8 cellular contexts compared by ENCODE assay signal in genomic region chr6:27479319-27480182, GRCh38. TPM values are rescaled to one million over a fixed set of nuclear protein-coding genes. Genes with fewer than 3 reads are reported as not detected.
A peak's percentile ranks its signal among the peaks of the same experiment; 100 is the strongest.
DNase-seq lines count a peak whose midpoint lies in the region; ATAC-seq and TF ChIP-seq lines count a peak whose summit lies in the region.

No MANE protein-coding gene starts in this region.

- no peaks in the 10 kb centered on the region for H4K20me1 ChIP-seq in PC-3 (ENCODE audit: low read length)

- no peaks in the 10 kb centered on the region for H3K79me2 ChIP-seq in PC-3 (ENCODE audit: low read length)

- H3K9ac ChIP-seq in PC-3 (ENCODE audit: low read length), result peak overlapping the region; percentile 76

- no peaks in the 10 kb centered on the region for H3K36me3 Mint-ChIP-seq in activated T-cell treated with anti-CD3 and anti-CD28 coated beads, Interleukin-2, amount 50 U/mL, for 24 hours (ENCODE audit: low read depth)
- H3K36me3 Mint-ChIP-seq in naive B cell, result no peaks in the 10 kb centered on the region
- no peaks in the 10 kb centered on the region for H3K36me3 Mint-ChIP-seq in stimulated activated naive B cell treated with anti-CD40 and anti-IgM and Interleukin-4, amounts not matched to agents 10 μg/mL and 1 μg/mL and 100 μg/mL, for 72 hours

- ATAC-seq in GM21529 (IDR thresholded peaks at IDR 0.05; ENCODE audit: unreplicated experiment) (peak; percentile 52), PC-3 (peak; percentile 71), naive B cell (ENCODE audit: low read depth in 2 of 2) (peak; percentile 76 to 79)
- ATAC-seq in stimulated activated naive B cell treated with anti-CD40 and anti-IgM and Interleukin-4, amounts not matched to agents 10 μg/mL and 1 μg/mL and 100 μg/mL, for 72 hours (replicated peaks), result peak; percentile 79 to 86

- H3K27ac ChIP-seq in PC-3 (ENCODE audit: low read length) (peak overlapping the region; percentile 81), esophagus squamous epithelium (peak overlapping the region; percentile 90 to 96 (median 95))

- H2AFZ ChIP-seq in PC-3 (ENCODE audit: low read length), result peak overlapping the region; percentile 91

- H3K9me3 ChIP-seq in PC-3 (ENCODE audit: low read length) (no peaks in the 10 kb centered on the region), esophagus squamous epithelium (no peaks in the 10 kb centered on the region)

- H3K27me3 ChIP-seq in PC-3 (ENCODE audit: low read length) (no peaks in the 10 kb centered on the region), esophagus squamous epithelium (no peaks in the 10 kb centered on the region)

- POLR2A ChIA-PET in PC-3 (lab: Charles Lee; ENCODE audit: unreplicated experiment), result interaction anchor here (0.5 kb wide), 1 partner anchor 326 kb away, joined by 3 read pairs; no protein-coding TSS in a partner anchor

- no peak overlapping the region for H3K4me3 Mint-ChIP-seq in activated T-cell treated with anti-CD3 and anti-CD28 coated beads, Interleukin-2, amount 50 U/mL, for 24 hours
- H3K4me3 Mint-ChIP-seq in naive B cell, result no peak overlapping the region
- no peak overlapping the region for H3K4me3 Mint-ChIP-seq in stimulated activated naive B cell treated with anti-CD40 and anti-IgM and Interleukin-4, amounts not matched to agents 10 μg/mL and 1 μg/mL and 100 μg/mL, for 72 hours

- H3K9me2 ChIP-seq in PC-3 (replicated peaks; ENCODE audit: low read length), result no peaks in the 10 kb centered on the region

- H3K4me1 Mint-ChIP-seq in activated T-cell treated with anti-CD3 and anti-CD28 coated beads, Interleukin-2, amount 50 U/mL, for 24 hours (ENCODE audit: low read depth), result peaks cover 7% of the 10 kb centered on the region
- peaks cover 0 to 4% (median 4%) of the 10 kb centered on the region in 3 donors for H3K4me1 Mint-ChIP-seq in naive B cell
- no peaks in the 10 kb centered on the region for H3K4me1 Mint-ChIP-seq in stimulated activated naive B cell treated with anti-CD40 and anti-IgM and Interleukin-4, amounts not matched to agents 10 μg/mL and 1 μg/mL and 100 μg/mL, for 72 hours

- peak overlapping the region; percentile 80 for H3K4me2 ChIP-seq in PC-3 (ENCODE audit: low read length)

- peak overlapping the region; percentile 83 for H3K4me3 ChIP-seq in PC-3 (ENCODE audit: low read length)
- H3K4me3 ChIP-seq in esophagus squamous epithelium, result peak overlapping the region; percentile 56 to 73 (median 69)

- H3K4me1 ChIP-seq in PC-3 (ENCODE audit: insufficient read depth, low read length), result peaks cover 8% of the 10 kb centered on the region; the same call in 1 of the 2 replicates
- H3K4me1 ChIP-seq in esophagus squamous epithelium, result peaks cover 0 to 17% (median 15%) of the 10 kb centered on the region in 3 donors

- H3F3A ChIP-seq in PC-3 (ENCODE audit: low read length, unreplicated experiment), result no peaks in the 10 kb centered on the region

- WGBS in esophagus squamous epithelium, 2 donors, result 2 to 3% methylated on average over 32 to 33 of the region's 33 CpGs

- peak; percentile 91 for DNase-seq in DMS53 (lab: John Stamatoyannopoulos, UW)
- peak; percentile 46 for DNase-seq in HuH-7 (ENCODE audit: low spot score)
- peak; percentile 89 for DNase-seq in PC-3
- DNase-seq in activated T-cell treated with anti-CD3 and anti-CD28 coated beads, Interleukin-2, amount 50 U/mL, for 24 hours, result peak; percentile 92
- DNase-seq in esophagus squamous epithelium (lab: John Stamatoyannopoulos, UW), result no peak
- DNase-seq in naive B cell, result peak; percentile 91
- peak; percentile 82 for DNase-seq in stimulated activated naive B cell treated with anti-CD40 and anti-IgM and Interleukin-4, amounts not matched to agents 10 μg/mL and 1 μg/mL and 100 μg/mL, for 72 hours

- no peaks in the 10 kb centered on the region for H3K9me3 Mint-ChIP-seq in activated T-cell treated with anti-CD3 and anti-CD28 coated beads, Interleukin-2, amount 50 U/mL, for 24 hours
- no peaks in the 10 kb centered on the region for H3K9me3 Mint-ChIP-seq in naive B cell
- H3K9me3 Mint-ChIP-seq in stimulated activated naive B cell treated with anti-CD40 and anti-IgM and Interleukin-4, amounts not matched to agents 10 μg/mL and 1 μg/mL and 100 μg/mL, for 72 hours, result no peaks in the 10 kb centered on the region

- BruUV-seq in PC-3 (replicated peaks; lab: Mats Ljungman, UMichigan), result TSS peak; percentile 66

- H3K36me3 ChIP-seq in PC-3 (ENCODE audit: low read depth, low read length) (no peaks in the 10 kb centered on the region), esophagus squamous epithelium (no peaks in the 10 kb centered on the region)

- no peak overlapping the region for H3K27ac Mint-ChIP-seq in activated T-cell treated with anti-CD3 and anti-CD28 coated beads, Interleukin-2, amount 50 U/mL, for 24 hours
- no peak overlapping the region for H3K27ac Mint-ChIP-seq in naive B cell
- no peak overlapping the region for H3K27ac Mint-ChIP-seq in stimulated activated naive B cell treated with anti-CD40 and anti-IgM and Interleukin-4, amounts not matched to agents 10 μg/mL and 1 μg/mL and 100 μg/mL, for 72 hours

- TF ChIP-seq POLR2A in esophagus squamous epithelium (IDR thresholded peaks at IDR 0.05), result peak in 1 of 4 donors; percentile 16

- intact Hi-C loops in PC-3 (cut with micrococcal nuclease), result loop anchor here (1.0 to 10.0 kb wide), 6 partner anchors 24 to 273 kb away; partner anchors contain the start of gene POM121L2
- intact Hi-C loops in esophagus squamous epithelium (cut with DNase I), result loop anchor here (10.0 kb wide), 1 partner anchor 295 kb away; no protein-coding TSS in a partner anchor

- TF ChIP-seq CTCF in PC-3 (conservative IDR thresholded peaks at IDR 0.05; ENCODE audit: low read depth, low read length), result no peak
- peak in 1 of 6 experiments; percentile 11 for TF ChIP-seq CTCF in esophagus squamous epithelium (IDR thresholded peaks at IDR 0.05)

- CTCF ChIA-PET in PC-3 (lab: Charles Lee), result no interaction called here

- no peaks in the 10 kb centered on the region for H3K27me3 Mint-ChIP-seq in activated T-cell treated with anti-CD3 and anti-CD28 coated beads, Interleukin-2, amount 50 U/mL, for 24 hours
- H3K27me3 Mint-ChIP-seq in naive B cell, result no peaks in the 10 kb centered on the region
- H3K27me3 Mint-ChIP-seq in stimulated activated naive B cell treated with anti-CD40 and anti-IgM and Interleukin-4, amounts not matched to agents 10 μg/mL and 1 μg/mL and 100 μg/mL, for 72 hours, result no peaks in the 10 kb centered on the region

RNA-seq across cellular contexts. Expression of gene ZNF184, which starts 6.6 kb away (rescaled TPM):
- total RNA-seq in PC-3 (2014; rRNA removed) (7.0 and 10.2 TPM in 2 replicates), esophagus squamous epithelium (1 to 10 TPM; 3.9 to 4.9 (median 4.3) TPM)
- polyA plus RNA-seq in naive B cell (ENCODE audit: low read depth in 6 of 6), result 10 to 100 TPM in 4 of 6 donors, 1 to 10 TPM in 2; 2.8 to 12.3 (median 11.2) TPM
